ENCODE assay signal across 20 cellular contexts in the genomic region with DNA sequence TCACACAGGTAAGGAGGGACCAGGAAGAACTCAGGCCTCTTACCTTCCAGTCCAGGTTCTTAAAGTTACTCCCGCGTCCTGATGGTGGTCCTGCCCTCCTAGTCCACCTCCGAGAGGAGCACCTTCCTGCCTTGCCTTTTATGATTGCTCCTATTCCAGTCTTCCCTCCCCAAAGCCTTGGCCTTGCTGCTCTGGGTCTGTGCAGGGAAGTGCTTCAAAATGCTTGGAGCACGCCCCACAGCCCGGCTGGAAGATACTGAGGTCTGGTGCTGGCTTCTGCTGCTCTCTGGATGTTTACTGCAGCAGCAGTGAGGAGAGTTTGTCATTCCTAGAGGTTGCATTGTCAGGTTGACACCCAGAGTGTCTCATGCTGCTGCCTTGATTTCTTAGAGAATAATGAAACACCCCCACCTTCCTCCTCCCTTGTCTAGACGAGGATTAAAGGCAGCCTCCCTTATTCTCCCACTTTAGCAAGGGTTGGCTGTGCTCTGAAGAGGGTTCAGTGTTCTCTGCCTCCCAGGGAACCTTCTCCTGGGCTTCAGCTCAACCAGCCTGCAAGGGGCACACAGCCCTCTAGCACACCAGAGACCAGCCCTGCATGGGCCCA.
DNase-seq lines count a peak whose midpoint lies in the region; FAIRE-seq and TF ChIP-seq lines count a peak whose summit lies in the region.
"Had no signal": no experiment of that assay in that cellular context is flagged by ENCODE, and none has a peak within 500 bp of the region (broad histone marks: within the 10 kb centered on the region; RNA-seq: fewer than 3 reads in every experiment).

No MANE protein-coding gene starts in this region.

- no peak overlapping the region for H3K27ac Mint-ChIP-seq in endodermal cell
- H3K27ac Mint-ChIP-seq: CD4-positive, alpha-beta memory T cell; HFFc6 had no signal

- H3K36me3 Mint-ChIP-seq in endodermal cell (ENCODE audit: low read depth), result no peaks in the 10 kb centered on the region
- H3K36me3 Mint-ChIP-seq: CD4-positive, alpha-beta memory T cell had no signal

- peaks cover 8% of the 10 kb centered on the region for H3K27me3 Mint-ChIP-seq in endodermal cell (ENCODE audit: insufficient read depth)

- peaks cover 5% of the 10 kb centered on the region for H3K9me3 ChIP-seq in endodermal cell (ENCODE audit: control insufficient read depth, low read length)
- H3K9me3 ChIP-seq: HAP-1 had no signal

- peaks cover 7% of the 10 kb centered on the region for H3K4me1 ChIP-seq in endodermal cell (ENCODE audit: control insufficient read depth, insufficient read depth, low read length)
- H3K4me1 ChIP-seq: HAP-1 had no signal

- H3K36me3 ChIP-seq in endodermal cell (ENCODE audit: control insufficient read depth, insufficient read depth, low read length), result no peaks in the 10 kb centered on the region
- H3K36me3 ChIP-seq: HAP-1 had no signal

- FAIRE-seq in D721Med (lab: Jason Lieb, UNC), result peak; percentile 35
- FAIRE-seq in urothelium cell line (lab: Jason Lieb, UNC), result no peak
- no peak for FAIRE-seq in RCC 7860 (lab: Jason Lieb, UNC)
- FAIRE-seq: GM12878, GM19239, H54 had no signal

- H3K27ac ChIP-seq in endodermal cell (ENCODE audit: low read depth, low read length), result no peak overlapping the region

- WGBS in endodermal cell (ENCODE audit: insufficient coverage in 1 of 2, insufficient read length in 1 of 2), 2 experiments, result 78% methylated on average over 6 of the region's 6 CpGs; no CpG with 5 or more reads in 1 of the 2 experiments

- H3K4me3 ChIP-seq in endodermal cell (ENCODE audit: low read length), result no peak overlapping the region
- H3K4me3 ChIP-seq: GM12878, HAP-1 had no signal

- DNase-seq in D341Med (ENCODE audit: low spot score), result peak; percentile 48
- DNase-seq in D721Med (ENCODE audit: insufficient read length, low spot score), result no peak
- DNase-seq in endodermal cell, result peak; percentile 47
- no peak for DNase-seq in urothelium cell line (ENCODE audit: low spot score)
- no peak for DNase-seq in NCI-H510A (lab: John Stamatoyannopoulos, UW)
- no peak for DNase-seq in RCC 7860 (ENCODE audit: low spot score)
- DNase-seq: C1 segment of cervical spinal cord; Calu3; CD4-positive, alpha-beta memory T cell; COR-L47; DMS 273 treated with DMSO at 0.1 percent for 48 hours; DMS79; EL; GDM1; GOT3; HFFc6 had no signal

- peaks cover 3% of the 10 kb centered on the region for H3K9me3 Mint-ChIP-seq in endodermal cell
- H3K9me3 Mint-ChIP-seq: HFFc6 had no signal

- TF ChIP-seq CTCF in D721Med (IDR thresholded peaks at IDR 0.05; ENCODE audit: insufficient read depth, missing control alignments) (no peak), endodermal cell (conservative IDR thresholded peaks at IDR 0.05) (no peak)

- H3K9ac ChIP-seq in endodermal cell (ENCODE audit: extremely low read depth, low read length, poor library complexity, severe bottlenecking), result no peak overlapping the region

- no peaks in the 10 kb centered on the region for H3K27me3 ChIP-seq in endodermal cell (ENCODE audit: control insufficient read depth, insufficient read depth, low read length, poor library complexity, severe bottlenecking)

- H3K4me3 Mint-ChIP-seq in endodermal cell, result no peak overlapping the region
- H3K4me3 Mint-ChIP-seq: CD4-positive, alpha-beta memory T cell; HFFc6 had no signal

- peaks cover 15% of the 10 kb centered on the region for H3K4me1 Mint-ChIP-seq in endodermal cell

Comparison
In these comparisons a context has a peak if more than half of its experiments do, and no peak if none do; other contexts are left out.
1. DNase-seq: peak in D341Med (single experiment) and endodermal cell (single experiment); none in D721Med (single experiment), urothelium cell line (single experiment), NCI-H510A (single experiment) and RCC 7860 (single experiment).